Comparison of ENCODE assay signal across 1 cellular context in the genomic region with DNA sequence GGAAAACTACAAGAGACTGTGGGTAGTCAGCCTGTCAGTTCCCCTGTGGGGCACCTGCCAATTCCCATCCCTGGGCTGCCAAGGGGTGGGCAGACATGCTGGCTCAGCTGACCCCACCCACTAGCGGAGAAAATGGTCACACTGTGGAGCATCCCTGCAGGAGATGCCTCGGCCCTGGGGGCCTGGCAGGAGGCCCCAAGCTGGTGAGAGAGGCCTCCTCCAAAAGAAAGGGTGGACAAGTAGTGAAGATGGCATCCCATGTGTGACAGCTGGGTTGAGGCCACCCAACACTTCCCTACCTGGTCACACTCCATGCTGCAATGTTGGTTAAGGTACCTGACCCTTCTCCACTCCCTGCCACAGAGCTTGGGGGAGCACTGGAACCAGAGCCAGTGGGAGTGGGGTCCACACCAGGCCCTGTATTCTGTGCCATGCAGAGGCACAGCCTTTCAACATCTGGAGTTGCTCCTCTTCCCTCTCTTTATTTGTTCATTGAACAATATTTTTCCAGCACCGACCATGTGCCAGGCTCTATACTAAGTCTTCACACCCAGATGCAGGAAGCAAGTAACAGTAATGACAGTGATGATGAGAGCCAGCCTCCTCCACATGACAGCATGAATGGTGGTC.
TF ChIP-seq lines count a peak whose summit lies in the region.

No MANE protein-coding gene starts in this region.

TF ChIP-seq in HEK293, 187 proteins besides CTCF, POLR2A, EP300 and RAD21 (continued from another document):
- TF ChIP-seq, protein P1, sequence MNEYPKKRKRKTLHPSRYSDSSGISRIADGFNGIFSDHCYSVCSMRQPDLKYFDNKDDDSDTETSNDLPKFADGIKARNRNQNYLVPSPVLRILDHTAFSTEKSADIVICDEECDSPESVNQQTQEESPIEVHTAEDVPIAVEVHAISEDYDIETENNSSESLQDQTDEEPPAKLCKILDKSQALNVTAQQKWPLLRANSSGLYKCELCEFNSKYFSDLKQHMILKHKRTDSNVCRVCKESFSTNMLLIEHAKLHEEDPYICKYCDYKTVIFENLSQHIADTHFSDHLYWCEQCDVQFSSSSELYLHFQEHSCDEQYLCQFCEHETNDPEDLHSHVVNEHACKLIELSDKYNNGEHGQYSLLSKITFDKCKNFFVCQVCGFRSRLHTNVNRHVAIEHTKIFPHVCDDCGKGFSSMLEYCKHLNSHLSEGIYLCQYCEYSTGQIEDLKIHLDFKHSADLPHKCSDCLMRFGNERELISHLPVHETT (tag by site-specific recombination; IDR thresholded peaks at IDR 0.05): no peak
- TF ChIP-seq ZBTB20 (tag by site-specific recombination; IDR thresholded peaks at IDR 0.05) (no peak), ZNF202 (tag by site-specific recombination; IDR thresholded peaks at IDR 0.05; ENCODE audit: borderline replicate concordance) (no peak), EGR2 (tag by site-specific recombination; IDR thresholded peaks at IDR 0.05; ENCODE audit: low read depth) (no peak), ZNF121 (tag by site-specific recombination; IDR thresholded peaks at IDR 0.05) (no peak)
